Comparison of ENCODE assay signal across 28 cellular contexts in the genomic region with DNA sequence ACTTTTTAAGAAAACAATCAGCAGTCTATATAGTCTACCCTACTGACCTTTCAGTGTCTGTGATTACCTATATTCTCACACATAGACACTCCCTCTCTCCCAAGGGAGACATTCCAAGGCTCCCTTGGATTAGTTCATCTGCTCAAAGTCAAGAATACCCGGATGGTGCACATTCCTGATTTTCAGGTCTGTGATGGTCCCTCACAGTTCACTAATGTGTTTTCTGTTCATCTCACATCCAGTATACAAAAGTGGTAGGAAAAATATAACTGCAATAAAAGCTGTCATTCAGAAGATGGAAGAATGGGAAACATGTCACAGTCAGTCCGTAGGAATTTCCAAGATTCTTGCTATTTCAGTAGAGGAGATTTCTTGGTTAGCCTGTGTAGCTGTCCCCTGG.
"Had no signal": no experiment of that assay in that cellular context is flagged by ENCODE, and none has a peak within 500 bp of the region (broad histone marks: within the 10 kb centered on the region; RNA-seq: fewer than 3 reads in every experiment).

No MANE protein-coding gene starts in this region.

- H3K27ac Mint-ChIP-seq: activated B cell treated with CpG ODN at 0.5 μM for 24 hours; activated CD4-positive, alpha-beta T cell treated with anti-CD3 and anti-CD28 coated beads, Interleukin-2, amount 10 ng/mL, durations not matched to agents 24 days and 14 days; activated CD8-positive, alpha-beta memory T cell treated with anti-CD3 and anti-CD28 coated beads, Interleukin-2, amount 10 ng/mL, durations not matched to agents 7 days and 5 days; activated naive CD4-positive, alpha-beta T cell treated with anti-CD3 and anti-CD28 coated beads, Interleukin-2, amount 50 U/mL, for 24 hours; activated T-cell treated with anti-CD3 and anti-CD28 coated beads, Interleukin-2, amount 50 U/mL, for 24 hours; activated T-helper 1 cell treated with anti-CD3 and anti-CD28 coated beads, Interleukin-12 subunit alpha, Interleukin-12 subunit beta, Interleukin-2, Interleukin-4 antibody, amounts not matched to agents 30 ng/mL and 10 ng/mL and 1 ng/mL, durations not matched to agents 14 hours and 24 hours and 36 hours; T-cell had no signal

- H3K4me3 ChIP-seq: SK-N-MC had no signal

- H3K9me3 Mint-ChIP-seq: activated B cell treated with CpG ODN at 0.5 μM for 24 hours; activated CD4-positive, alpha-beta T cell treated with anti-CD3 and anti-CD28 coated beads, Interleukin-2, amount 10 ng/mL, durations not matched to agents 24 days and 14 days; activated naive CD4-positive, alpha-beta T cell treated with anti-CD3 and anti-CD28 coated beads, Interleukin-2, amount 50 U/mL, for 24 hours; activated T-cell treated with anti-CD3 and anti-CD28 coated beads, Interleukin-2, amount 50 U/mL, for 24 hours; activated T-helper 1 cell treated with anti-CD3 and anti-CD28 coated beads, Interleukin-12 subunit alpha, Interleukin-12 subunit beta, Interleukin-2, Interleukin-4 antibody, amounts not matched to agents 30 ng/mL and 10 ng/mL and 1 ng/mL, durations not matched to agents 14 hours and 24 hours and 36 hours; T-cell had no signal

- DNase-seq: activated B cell treated with CpG ODN at 0.5 μM for 24 hours; activated CD4-positive, alpha-beta T cell treated with anti-CD3 and anti-CD28 coated beads for 1 hour; activated CD4-positive, alpha-beta T cell treated with anti-CD3 and anti-CD28 coated beads, Interleukin-2, amount 10 ng/mL, durations not matched to agents 24 days and 14 days; activated CD4-positive, alpha-beta T cell treated with anti-CD3 and anti-CD28 coated beads, Interleukin-2, amount 50 U/mL, for 48 hours; activated CD8-positive, alpha-beta memory T cell treated with anti-CD3 and anti-CD28 coated beads, Interleukin-2, amount 10 ng/mL, durations not matched to agents 7 days and 5 days; activated effector memory CD4-positive, alpha-beta T cell treated with Interleukin-2 at 50 U/mL for 16 hours; activated naive CD4-positive, alpha-beta T cell; activated T-cell treated with anti-CD3 and anti-CD28 coated beads, Interleukin-2, amount 50 U/mL, for 24 hours; aorta; central memory CD4-positive, alpha-beta T cell; NCI-H1048; NCI-H1694; NCI-H2029; NCI-H2107; NCI-H345; NCI-H510A treated with DMSO at 0.1 percent for 48 hours; NCI-H69; NK-92 treated with Interleukin-12 subunit alpha and Interleukin-12 subunit beta, amount 100 ng/mL, for 24 hours; OCI-M1; RPMI8226; T-cell; T-helper 2 cell; T1000 had no signal

- H3K27ac ChIP-seq: SK-N-MC had no signal

- H3K4me1 Mint-ChIP-seq: activated CD8-positive, alpha-beta memory T cell treated with anti-CD3 and anti-CD28 coated beads, Interleukin-2, amount 10 ng/mL, durations not matched to agents 7 days and 5 days had no signal

- H3K4me3 Mint-ChIP-seq: activated B cell treated with CpG ODN at 0.5 μM for 24 hours; activated CD4-positive, alpha-beta T cell treated with anti-CD3 and anti-CD28 coated beads, Interleukin-2, amount 10 ng/mL, durations not matched to agents 24 days and 14 days; activated CD8-positive, alpha-beta memory T cell treated with anti-CD3 and anti-CD28 coated beads, Interleukin-2, amount 10 ng/mL, durations not matched to agents 7 days and 5 days; activated naive CD4-positive, alpha-beta T cell treated with anti-CD3 and anti-CD28 coated beads, Interleukin-2, amount 50 U/mL, for 24 hours; activated T-cell treated with anti-CD3 and anti-CD28 coated beads, Interleukin-2, amount 50 U/mL, for 24 hours; activated T-helper 1 cell treated with anti-CD3 and anti-CD28 coated beads, Interleukin-12 subunit alpha, Interleukin-12 subunit beta, Interleukin-2, Interleukin-4 antibody, amounts not matched to agents 30 ng/mL and 10 ng/mL and 1 ng/mL, durations not matched to agents 14 hours and 24 hours and 36 hours; T-cell had no signal

- H3K27me3 Mint-ChIP-seq: activated B cell treated with CpG ODN at 0.5 μM for 24 hours; activated CD4-positive, alpha-beta T cell treated with anti-CD3 and anti-CD28 coated beads, Interleukin-2, amount 10 ng/mL, durations not matched to agents 24 days and 14 days; activated CD8-positive, alpha-beta memory T cell treated with anti-CD3 and anti-CD28 coated beads, Interleukin-2, amount 10 ng/mL, durations not matched to agents 7 days and 5 days; activated naive CD4-positive, alpha-beta T cell treated with anti-CD3 and anti-CD28 coated beads, Interleukin-2, amount 50 U/mL, for 24 hours; activated T-cell treated with anti-CD3 and anti-CD28 coated beads, Interleukin-2, amount 50 U/mL, for 24 hours; T-cell had no signal

- ATAC-seq: activated CD8-positive, alpha-beta memory T cell treated with anti-CD3 and anti-CD28 coated beads, Interleukin-2, amount 10 ng/mL, durations not matched to agents 7 days and 5 days; Panc1; Right ventricle myocardium inferior; T-cell had no signal
